ENCODE assay signal across 8 cellular contexts in the genomic region with DNA sequence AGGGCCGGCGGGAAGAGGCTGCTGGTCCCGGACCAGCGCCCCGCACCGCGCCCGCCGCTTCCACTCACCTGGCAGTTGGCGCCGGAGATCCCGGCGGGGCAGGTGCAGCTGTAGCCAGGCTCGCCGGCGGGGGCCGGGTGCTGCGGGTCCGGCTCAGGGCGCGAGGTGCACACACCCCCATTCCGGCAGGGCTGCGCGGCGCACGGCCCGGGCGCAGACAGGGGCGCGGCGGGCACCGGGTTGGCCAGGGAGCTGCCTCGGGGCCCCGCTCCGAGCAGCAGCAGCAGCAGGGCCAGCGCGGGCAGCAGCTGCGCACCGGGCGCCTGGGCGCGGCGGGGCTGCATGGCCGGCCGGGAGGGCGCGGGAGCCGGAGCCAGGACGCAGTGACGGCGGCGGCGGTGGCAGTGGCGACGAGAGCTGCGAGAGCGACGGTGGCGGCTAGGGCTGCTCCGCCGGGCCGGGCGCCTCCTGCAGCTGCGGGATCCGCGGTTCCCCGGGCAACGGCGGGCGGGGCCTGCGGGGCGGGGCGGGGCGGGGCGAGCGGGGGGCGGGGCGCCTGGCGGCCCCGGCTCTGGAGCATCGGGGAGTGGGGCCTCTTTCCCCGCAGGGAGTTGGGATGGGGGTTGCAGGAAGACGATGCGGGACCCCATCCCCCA. TPM values are rescaled to one million over a fixed set of nuclear protein-coding genes. Genes with fewer than 3 reads are reported as not detected.
A peak's percentile ranks its signal among the peaks of the same experiment; 100 is the strongest.
DNase-seq lines count a peak whose midpoint lies in the region; ATAC-seq lines count a peak whose summit lies in the region.

DNER (minus strand) TSS at position 476 of the 656 bp plus-strand sequence; CDS start at position 344, 132 bp downstream.

- peak within 1 kb of the TSS in 1 of 2 donors; percentile 15 for H3K4me3 ChIP-seq in CD4-positive, alpha-beta memory T cell (ENCODE audit: low read length in 2 of 2)
- peak within 1 kb of the TSS; percentile 23 to 52 (median 40) for H3K4me3 ChIP-seq in skeletal muscle tissue (ENCODE audit: low read length in 3 of 3)

- peak within 1 kb of the TSS; percentile 44 to 74 (median 61) for H3K4me3 Mint-ChIP-seq in CD4-positive, alpha-beta memory T cell

- no peaks in the 10 kb centered on the region for H3K36me3 Mint-ChIP-seq in CD4-positive, alpha-beta memory T cell

- peaks cover 54 to 58% of the 10 kb centered on the region in 2 donors for H3K27me3 Mint-ChIP-seq in CD4-positive, alpha-beta memory T cell

- H3K4me1 ChIP-seq in CD4-positive, alpha-beta memory T cell (ENCODE audit: insufficient read depth, low read length): peaks cover 19% of the 10 kb centered on the region
- H3K4me1 ChIP-seq in skeletal muscle tissue (ENCODE audit: control insufficient read depth in 3 of 3, insufficient read depth in 3 of 3, low read length in 3 of 3): peaks cover 0 to 18% (median 4%) of the 10 kb centered on the region in 3 donors

- ATAC-seq in GM19452 (IDR thresholded peaks at IDR 0.05; ENCODE audit: unreplicated experiment): peak; percentile 75
- peak; percentile 39 for ATAC-seq in HG03469 (IDR thresholded peaks at IDR 0.05; ENCODE audit: unreplicated experiment)

- POLR2A ChIA-PET in CD4-positive, alpha-beta memory T cell (lab: Charles Lee; ENCODE audit: partially characterized antibody): no interaction called here

- H3K9me3 Mint-ChIP-seq in CD4-positive, alpha-beta memory T cell: peaks cover 0 to 19% (median 13%) of the 10 kb centered on the region in 8 donors

- no peaks in the 10 kb centered on the region for H3K9me3 ChIP-seq in CD4-positive, alpha-beta memory T cell (ENCODE audit: control insufficient read depth in 1 of 2, low read length in 2 of 2)
- no peaks in the 10 kb centered on the region for H3K9me3 ChIP-seq in skeletal muscle tissue (ENCODE audit: control insufficient read depth in 3 of 3, low read length in 3 of 3)

- peak within 1 kb of the TSS in 1 of 7 donors; percentile 52 for H3K27ac Mint-ChIP-seq in CD4-positive, alpha-beta memory T cell

- no peak within 1 kb of the TSS for H3K27ac ChIP-seq in CD4-positive, alpha-beta memory T cell (ENCODE audit: low read depth, low read length)
- H3K27ac ChIP-seq in angular gyrus (ENCODE audit: low read depth, low read length) (peak within 1 kb of the TSS; percentile 70), skeletal muscle tissue (ENCODE audit: low read depth, low read length) (no peak within 1 kb of the TSS)

- CTCF ChIA-PET in CD4-positive, alpha-beta memory T cell (lab: Charles Lee; ENCODE audit: partially characterized antibody): no interaction called here

- no peaks in the 10 kb centered on the region for H3K36me3 ChIP-seq in CD4-positive, alpha-beta memory T cell (ENCODE audit: insufficient read depth, low read length)
- no peaks in the 10 kb centered on the region for H3K36me3 ChIP-seq in skeletal muscle tissue (ENCODE audit: control insufficient read depth in 3 of 3, insufficient read depth in 3 of 3, low read length in 3 of 3)

- peak in 4 of 5 donors; percentile 34 to 52 (median 45) for DNase-seq in CD4-positive, alpha-beta memory T cell
- DNase-seq in SHP77 treated with DMSO at 0.1 percent for 48 hours (lab: John Stamatoyannopoulos, UW) (peak; percentile 29), hypothalamus (lab: John Stamatoyannopoulos, UW) (peak; percentile 16 to 91 (median 69)), amniotic stem cell (lab: John Stamatoyannopoulos, UW) (no peak)

- peaks cover 23% of the 10 kb centered on the region for H3K27me3 ChIP-seq in CD4-positive, alpha-beta memory T cell (ENCODE audit: insufficient read depth, low read length)
- H3K27me3 ChIP-seq in skeletal muscle tissue (ENCODE audit: control insufficient read depth in 3 of 3, insufficient read depth in 3 of 3, low read length in 3 of 3): peaks cover 54 to 67% (median 56%) of the 10 kb centered on the region in 3 donors

- H3K4me1 Mint-ChIP-seq in CD4-positive, alpha-beta memory T cell: peaks cover 9 to 22% (median 17%) of the 10 kb centered on the region in 4 donors

- intact Hi-C loops in CD4-positive, alpha-beta memory T cell (cut with micrococcal nuclease): no loop called here

- H3K9ac ChIP-seq in skeletal muscle tissue (ENCODE audit: low read depth in 1 of 3, low read length in 3 of 3): no peak within 1 kb of the TSS

RNA-seq across cellular contexts. Expression of gene DNER, which starts in this region (rescaled TPM):
- total RNA-seq in CD4-positive, alpha-beta memory T cell: not detected
- not detected for polyA plus RNA-seq in CD4-positive, alpha-beta memory T cell
- 1.6 TPM for total RNA-seq in skeletal muscle tissue

Comparison
In these comparisons a context has a peak if more than half of its experiments do, and no peak if none do; other contexts are left out.
1. Peak in DNase-seq in CD4-positive, alpha-beta memory T cell; RNA of the gene not detected or under 1 TPM.